24 cellular contexts compared by ENCODE assay signal in genomic region chr10:75303045-75303777, GRCh38.
DNase-seq lines count a peak whose midpoint lies in the region; ATAC-seq, FAIRE-seq and TF ChIP-seq lines count a peak whose summit lies in the region.
"Had no signal": no experiment of that assay in that cellular context is flagged by ENCODE, and none has a peak within 500 bp of the region (broad histone marks: within the 10 kb centered on the region; RNA-seq: fewer than 3 reads in every experiment).

No MANE protein-coding gene starts in this region.

- H3K4ac ChIP-seq in IMR-90 (ENCODE audit: low read depth, low read length) = peak overlapping the region; percentile 69

- DNase-seq in IMR-90 (no peak), body of pancreas (peak in 2 of 4 donors; percentile 34 to 46), HepG2 (ENCODE audit: low spot score) (no peak), mesenteric fat pad (ENCODE audit: low spot score) (no peak), AG20443 (ENCODE audit: low spot score) (no peak), UCSD-AML1 (lab: John Stamatoyannopoulos, UW; ENCODE audit: unreplicated experiment) (no peak)
- DNase-seq: BE2C; C1 segment of cervical spinal cord; CD4-positive, CD25-positive, alpha-beta regulatory T cell; CD8-positive, alpha-beta memory T cell; COR-L47; DMS 273 treated with DMSO at 0.1 percent for 48 hours; DMS53; DND-41; EL; H7; HFFc6 had no signal

- peak overlapping the region; percentile 81 for H2BK120ac ChIP-seq in IMR-90 (ENCODE audit: low read depth, low read length)

- H3K4me1 ChIP-seq in IMR-90 (ENCODE audit: control insufficient read depth, insufficient read depth, low read length) (peaks cover 6% of the 10 kb centered on the region; the same call in 1 of the 2 replicates), body of pancreas (no peaks in the 10 kb centered on the region), HepG2 (ENCODE audit: insufficient read depth, low read length) (no peaks in the 10 kb centered on the region)
- H3K4me1 ChIP-seq: BE2C had no signal

- BruUV-seq in IMR-90 (replicated peaks; lab: Mats Ljungman, UMichigan) = no TSS peak
- BruUV-seq in HepG2 (replicated peaks; lab: Mats Ljungman, UMichigan) = no TSS peak

- dilution Hi-C loops in IMR-90 (cut with HindIII; ENCODE audit: low sequenced_read_pairs, unreplicated experiment) = no loop called here

- peak overlapping the region; percentile 94 for H4K5ac ChIP-seq in IMR-90 (ENCODE audit: low read depth, low read length)

- TF ChIP-seq CTCF in IMR-90 (conservative IDR thresholded peaks at IDR 0.05; ENCODE audit: low read depth, low read length) (0 out of 2 replicates have a peak, but pooled peaks have one; percentile 15), body of pancreas (IDR thresholded peaks at IDR 0.05) (peak in 4 of 7 experiments; percentile 9 to 41 (median 36)), HepG2 (CRISPR knock-in tag; IDR thresholded peaks at IDR 0.05) (no peak)

- H2AK5ac ChIP-seq in IMR-90 (ENCODE audit: low read depth, low read length) = peak overlapping the region; percentile 90

- peaks cover 0 to 6% of the 10 kb centered on the region in 2 experiments; a peak in 1 of 4 replicates for H3K79me1 ChIP-seq in IMR-90 (ENCODE audit: low read depth in 1 of 2, low read length in 2 of 2)

- ATAC-seq in IMR-90 (ENCODE audit: low read depth) (peak; percentile 48), body of pancreas (peak; percentile 64), esophagus mucosa (peak; percentile 95), HepG2 (peak; percentile 46; the same call in 2 of the 3 replicates), GM21390 (IDR thresholded peaks at IDR 0.05; ENCODE audit: unreplicated experiment) (no peak)
- ATAC-seq: GM12878, GM23338, HCT116 had no signal

- H2AK9ac ChIP-seq in IMR-90 (replicated peaks; ENCODE audit: low read depth, low read length, poor library complexity) = no peak overlapping the region

- TF ChIP-seq POLR2A in IMR-90 (IDR thresholded peaks at IDR 0.05; ENCODE audit: low read depth, low read length) (no peak), body of pancreas (IDR thresholded peaks at IDR 0.05) (no peak), HepG2 (IDR thresholded peaks at IDR 0.05; ENCODE audit: insufficient read depth in 1 of 2, low read depth in 2 of 2, low read length in 2 of 2) (no peak)

- H2AFZ ChIP-seq in IMR-90 (replicated peaks; ENCODE audit: low read length, poor library complexity) = peak overlapping the region; percentile 18
- no peak overlapping the region for H2AFZ ChIP-seq in HepG2 (ENCODE audit: low read length)
- H2AFZ ChIP-seq: GM23338 had no signal

- peak overlapping the region; percentile 64 to 70; a peak in 3 of 4 replicates for H4K8ac ChIP-seq in IMR-90 (ENCODE audit: low read depth in 2 of 2, low read length in 2 of 2)

- H3K9ac ChIP-seq in IMR-90 (ENCODE audit: low read depth, low read length) (peak overlapping the region; percentile 13; the same call in 1 of the 2 replicates), HepG2 (ENCODE audit: insufficient read depth, low read depth, low read length) (no peak overlapping the region)
- H3K9ac ChIP-seq: KMS-11 had no signal

- H4K20me1 ChIP-seq in IMR-90 (ENCODE audit: insufficient read depth, low read length) = no peaks in the 10 kb centered on the region
- H4K20me1 ChIP-seq in HepG2 (ENCODE audit: insufficient read depth, low read length) = no peaks in the 10 kb centered on the region

- intact Hi-C loops in IMR-90 (cut with micrococcal nuclease) (loop anchor here (5.0 kb wide), 1 partner anchor 66 kb away; the partner anchor contains the start of gene COMTD1), body of pancreas (cut with DNase I) (loop anchor here (10.0 kb wide), 1 partner anchor 82 kb away; no protein-coding TSS in a partner anchor), HepG2 (cut with micrococcal nuclease; ENCODE audit: unreplicated experiment) (no loop called here)

- TF ChIP-seq RAD21 in IMR-90 (IDR thresholded peaks at IDR 0.05; ENCODE audit: low read length) (no peak; the same call in 1 of the 2 replicates), HepG2 (CRISPR knock-in tag; IDR thresholded peaks at IDR 0.05) (no peak)

- peak overlapping the region; percentile 75; the same call in 2 of the 3 replicates for H2BK15ac ChIP-seq in IMR-90 (ENCODE audit: low read depth, low read length)

- H3K9me3 ChIP-seq in IMR-90 (ENCODE audit: control insufficient read depth, insufficient read depth, low read length) = peaks cover 5% of the 10 kb centered on the region; the same call in 1 of the 2 replicates
- H3K9me3 ChIP-seq in body of pancreas = no peaks in the 10 kb centered on the region
- no peaks in the 10 kb centered on the region for H3K9me3 ChIP-seq in HepG2 (ENCODE audit: low read length)

- H3K27me3 ChIP-seq in IMR-90 (ENCODE audit: control insufficient read depth, insufficient read depth, low read length) (no peaks in the 10 kb centered on the region), body of pancreas (no peaks in the 10 kb centered on the region), HepG2 (ENCODE audit: control insufficient read depth in 1 of 2, insufficient read depth in 2 of 2, low read length in 2 of 2) (0 out of 5 replicates have a peak, but pooled peaks cover 0 to 2% of the 10 kb centered on the region in 2 experiments)
- H3K27me3 ChIP-seq: BE2C had no signal

- peak overlapping the region; percentile 76 for H3K14ac ChIP-seq in IMR-90 (replicated peaks; ENCODE audit: low read depth, low read length)

- peak overlapping the region; percentile 81 for H2BK5ac ChIP-seq in IMR-90 (ENCODE audit: low read depth, low read length, poor library complexity, severe bottlenecking)

- POLR2A ChIA-PET in IMR-90 (lab: Charles Lee; ENCODE audit: unreplicated experiment) (no interaction called here), HepG2 (lab: Yijun Ruan, JAX) (no interaction called here)

- H3K56ac ChIP-seq in IMR-90 (ENCODE audit: extremely low read depth, insufficient read depth, low read length) = peak overlapping the region; percentile 50; the same call in 1 of the 2 replicates

- CTCF ChIA-PET in IMR-90 (lab: Yijun Ruan, JAX) = interaction anchor here (0.6 kb wide), 1 partner anchor 91 kb away, joined by 3 read pairs; no protein-coding TSS in a partner anchor
- CTCF ChIA-PET in HepG2 (lab: Yijun Ruan, JAX; ENCODE audit: low intra/inter-chr PET ratio, low total read pairs) = no interaction called here

- H3K4me2 ChIP-seq in IMR-90 (ENCODE audit: low read depth, low read length) (no peak overlapping the region), HepG2 (ENCODE audit: low read depth, low read length) (no peak overlapping the region)
- H3K4me2 ChIP-seq: GM23338, KMS-11 had no signal

- no CpG with 5 or more reads among the region's 2 CpGs for WGBS in IMR-90 (ENCODE audit: extremely low coverage in 2 of 2, insufficient read length in 1 of 2), 2 experiments
- 78 to 87% methylated on average over 2 of the region's 2 CpGs for WGBS in body of pancreas, 2 donors
- WGBS in HepG2 (ENCODE audit: low lambda C conversion rate) = 21% methylated on average over 2 of the region's 2 CpGs

- peak overlapping the region; percentile 54; the same call in 1 of the 2 replicates for H3K23ac ChIP-seq in IMR-90 (ENCODE audit: low read depth, low read length)

- no peaks in the 10 kb centered on the region for H3K36me3 ChIP-seq in IMR-90 (ENCODE audit: control insufficient read depth, insufficient read depth, low read length)
- no peaks in the 10 kb centered on the region for H3K36me3 ChIP-seq in body of pancreas (replicated peaks in 1 of 2; ENCODE audit: insufficient read depth in 1 of 2, low read depth in 2 of 2)
- H3K36me3 ChIP-seq in HepG2 (replicated peaks in 1 of 2; ENCODE audit: control insufficient read depth in 1 of 2, insufficient read depth in 2 of 2, low read length in 2 of 2) = no peaks in the 10 kb centered on the region
- H3K36me3 ChIP-seq: BE2C had no signal

- no peaks in the 10 kb centered on the region for H3K79me2 ChIP-seq in HepG2 (ENCODE audit: insufficient read depth, low read length)

- H4K91ac ChIP-seq in IMR-90 (ENCODE audit: insufficient read depth, low read depth, low read length) = peak overlapping the region; percentile 87

- TF ChIP-seq EP300 in HepG2 (IDR thresholded peaks at IDR 0.05; ENCODE audit: low read depth in 2 of 2, low read length in 2 of 2) (no peak), HepG2 (CRISPR knock-in tag; IDR thresholded peaks at IDR 0.05; ENCODE audit: borderline replicate concordance) (no peak)

- peak overlapping the region; percentile 93 for H3K18ac ChIP-seq in IMR-90 (ENCODE audit: low read depth, low read length)

- no peak overlapping the region for H3K4me3 ChIP-seq in IMR-90 (ENCODE audit: insufficient read depth, low read depth, low read length)
- H3K4me3 ChIP-seq in body of pancreas = no peak overlapping the region
- no peak overlapping the region for H3K4me3 ChIP-seq in HepG2 (replicated peaks in 1 of 3; ENCODE audit: insufficient read depth in 1 of 3, low read depth in 2 of 3, low read length in 3 of 3)
- H3K4me3 ChIP-seq: GM12878, GM23338 had no signal

- H3K27ac ChIP-seq in IMR-90 (ENCODE audit: insufficient read depth, low read length) = peak overlapping the region; percentile 82; the same call in 1 of the 2 replicates
- peak overlapping the region in 2 of 4 donors; percentile 40 to 52 for H3K27ac ChIP-seq in body of pancreas
- no peak overlapping the region for H3K27ac ChIP-seq in HepG2 (ENCODE audit: extremely low read length, insufficient read depth, low read length)
- H3K27ac ChIP-seq: HL-60, KMS-11 had no signal

- in situ Hi-C loops in IMR-90 (cut with MboI; ENCODE audit: low sequenced_read_pairs) (no loop called here), HepG2 (cut with HindIII; ENCODE audit: extremely low pct_ligation_motif_present, low pct_unique_long_range_greater_than_20kb) (no loop called here)

- FAIRE-seq in HepG2 (lab: Jason Lieb, UNC) = no peak
- FAIRE-seq: GM12878 had no signal

- peaks cover 10% of the 10 kb centered on the region for H3K9me1 ChIP-seq in IMR-90 (ENCODE audit: insufficient read depth, low read length)

- H2BK20ac ChIP-seq in IMR-90 (ENCODE audit: low read depth, low read length) = peak overlapping the region; percentile 84

TF ChIP-seq in IMR-90, 13 proteins besides CTCF, POLR2A, EP300 and RAD21 (continues in another document):
- no peak for TF ChIP-seq SMC3 (IDR thresholded peaks at IDR 0.05; ENCODE audit: low read depth, low read length)
- TF ChIP-seq MAZ (IDR thresholded peaks at IDR 0.05; ENCODE audit: borderline replicate concordance, low read depth, low read length) = no peak
- TF ChIP-seq CHD1 (IDR thresholded peaks at IDR 0.05; ENCODE audit: low read depth, low read length) = no peak
- no peak for TF ChIP-seq NFE2L2 (IDR thresholded peaks at IDR 0.05; ENCODE audit: low read depth, low read length)

TF ChIP-seq in HepG2, 621 proteins besides CTCF, POLR2A, EP300 and RAD21 (continues in another document):
- no peak for TF ChIP-seq ZNF773 (CRISPR knock-in tag; IDR thresholded peaks at IDR 0.05; ENCODE audit: borderline replicate concordance)
- no peak for TF ChIP-seq CBX2 (IDR thresholded peaks at IDR 0.05; ENCODE audit: low read depth, low read length)
- no peak for TF ChIP-seq CBX2 (CRISPR knock-in tag; IDR thresholded peaks at IDR 0.05; ENCODE audit: low read depth)
